7 cellular contexts compared by ENCODE assay signal in genomic region chr19:7637374-7638256, GRCh38. TPM values are rescaled to one million over a fixed set of nuclear protein-coding genes. Genes with fewer than 3 reads are reported as not detected.
A peak's percentile ranks its signal among the peaks of the same experiment; 100 is the strongest.
DNase-seq lines count a peak whose midpoint lies in the region; ATAC-seq, FAIRE-seq and TF ChIP-seq lines count a peak whose summit lies in the region.

No MANE protein-coding gene starts in this region.

- DNase-seq in astrocyte (ENCODE audit: low read depth): no peak
- DNase-seq in kidney: peak; percentile 85
- no peak for DNase-seq in NCI-H2029 (lab: John Stamatoyannopoulos, UW)
- DNase-seq in NCI-H1105 (lab: John Stamatoyannopoulos, UW): no peak

- peaks cover 7% of the 10 kb centered on the region for H3K27me3 Mint-ChIP-seq in astrocyte (ENCODE audit: low read depth, unreplicated experiment)

- H3K27ac Mint-ChIP-seq in astrocyte (ENCODE audit: unreplicated experiment): peak overlapping the region; percentile 66

- FAIRE-seq in astrocyte (lab: Jason Lieb, UNC): no peak
- FAIRE-seq in kidney (lab: Jason Lieb, UNC): no peak

- peak overlapping the region; percentile 71 for H3K9ac ChIP-seq in HUES64 (ENCODE audit: low read depth, low read length)
- no peak overlapping the region for H3K9ac ChIP-seq in astrocyte (ENCODE audit: low read length)
- H3K9ac ChIP-seq in kidney (ENCODE audit: low read length in 2 of 2): peak overlapping the region in 1 of 2 donors; percentile 61

- H3K9me3 ChIP-seq in HUES64 (ENCODE audit: insufficient read depth, low read depth, low read length) (no peaks in the 10 kb centered on the region), astrocyte (ENCODE audit: insufficient read depth, low read depth, low read length) (peaks cover 5% of the 10 kb centered on the region), kidney (ENCODE audit: control insufficient read depth in 1 of 2, low read length in 2 of 2) (no peaks in the 10 kb centered on the region), thymus (ENCODE audit: control insufficient read depth) (peaks cover 1% of the 10 kb centered on the region)

- H3K9me3 Mint-ChIP-seq in astrocyte (ENCODE audit: unreplicated experiment): no peaks in the 10 kb centered on the region

- H3K4me3 ChIP-seq in HUES64 (ENCODE audit: low read length) (peak overlapping the region; percentile 82), astrocyte (ENCODE audit: insufficient read depth, low read depth, low read length) (no peak overlapping the region), kidney (ENCODE audit: low read length in 2 of 2) (peak overlapping the region; percentile 75 to 78), thymus (ENCODE audit: low read length) (peak overlapping the region; percentile 86)

- peak; percentile 17 for ATAC-seq in GM19035 (IDR thresholded peaks at IDR 0.05; ENCODE audit: unreplicated experiment)

- peaks cover 22% of the 10 kb centered on the region for H3K27me3 ChIP-seq in HUES64 (ENCODE audit: insufficient read depth, low read length)
- H3K27me3 ChIP-seq in astrocyte (ENCODE audit: insufficient read depth, low read length): peaks cover 13% of the 10 kb centered on the region
- no peaks in the 10 kb centered on the region for H3K27me3 ChIP-seq in thymus (ENCODE audit: control insufficient read depth, insufficient read depth)

- no peaks in the 10 kb centered on the region for H3K36me3 ChIP-seq in HUES64 (ENCODE audit: insufficient read depth, low read length)
- H3K36me3 ChIP-seq in astrocyte (ENCODE audit: insufficient read depth, low read length): no peaks in the 10 kb centered on the region
- H3K36me3 ChIP-seq in kidney (ENCODE audit: control insufficient read depth in 1 of 2, insufficient read depth in 2 of 2, low read length in 2 of 2): peaks cover 0 to 10% of the 10 kb centered on the region in 2 donors
- H3K36me3 ChIP-seq in thymus (ENCODE audit: control insufficient read depth, insufficient read depth): peaks cover 34% of the 10 kb centered on the region

- WGBS in HUES64: 43% methylated on average over 29 of the region's 30 CpGs
- 51% methylated on average over 30 of the region's 30 CpGs for WGBS in thymus

- H3K4me1 ChIP-seq in HUES64 (ENCODE audit: insufficient read depth, low read length): no peaks in the 10 kb centered on the region
- H3K4me1 ChIP-seq in astrocyte (ENCODE audit: insufficient read depth, low read length): no peaks in the 10 kb centered on the region
- peaks cover 0 to 17% of the 10 kb centered on the region in 2 donors for H3K4me1 ChIP-seq in kidney (ENCODE audit: control insufficient read depth in 1 of 2, insufficient read depth in 1 of 2, low read depth in 1 of 2, low read length in 2 of 2)
- H3K4me1 ChIP-seq in thymus (ENCODE audit: control insufficient read depth, insufficient read depth, low read length): peaks cover 41% of the 10 kb centered on the region

- no peak for TF ChIP-seq CTCF in astrocyte (IDR thresholded peaks at IDR 0.05; ENCODE audit: insufficient read depth, low read depth, low read length)
- no peak for TF ChIP-seq CTCF in kidney (IDR thresholded peaks at IDR 0.05; ENCODE audit: borderline replicate concordance, extremely low read depth, insufficient read depth)

- H3K27ac ChIP-seq in HUES64 (ENCODE audit: low read depth, low read length) (peak overlapping the region; percentile 25; the same call in 1 of the 2 replicates), astrocyte (ENCODE audit: low read depth, low read length) (no peak overlapping the region), kidney (ENCODE audit: low read depth in 2 of 2, low read length in 2 of 2) (peak overlapping the region in 1 of 2 donors; percentile 65), thymus (ENCODE audit: low read depth) (peak overlapping the region; percentile 92)

- no peak overlapping the region for H2AFZ ChIP-seq in astrocyte (ENCODE audit: low read depth, low read length)

- no peaks in the 10 kb centered on the region for H3K4me1 Mint-ChIP-seq in astrocyte (ENCODE audit: low read depth, unreplicated experiment)

- no peaks in the 10 kb centered on the region for H4K20me1 ChIP-seq in astrocyte (ENCODE audit: insufficient read depth, low read length)

- peak overlapping the region; percentile 46 for H3K4me2 ChIP-seq in astrocyte (ENCODE audit: low read length)

- peak overlapping the region; percentile 83 for H3K4me3 Mint-ChIP-seq in astrocyte (ENCODE audit: unreplicated experiment)

- intact Hi-C loops in kidney (cut with DNase I): no loop called here

- peaks cover 1% of the 10 kb centered on the region for H3K36me3 Mint-ChIP-seq in astrocyte (ENCODE audit: low read depth, unreplicated experiment)

- H3K79me2 ChIP-seq in astrocyte (ENCODE audit: insufficient read depth, low read length): no peaks in the 10 kb centered on the region

RNA-seq across cellular contexts. Expression of gene STXBP2, which starts 0.7 kb away (rescaled TPM):
- polyA plus RNA-seq in HUES64 (2013, experiment 1 of 2): 33.4 TPM
- 34.7 TPM for polyA plus RNA-seq in HUES64 (2013, experiment 2 of 2)
- total RNA-seq in astrocyte: 48.6 and 49.6 TPM in 2 replicates
- 136 TPM for total RNA-seq in kidney
- polyA plus RNA-seq in kidney (ENCODE audit: insufficient read depth, low read depth, low replicate concordance): 74.8 TPM
- 140 TPM for polyA plus RNA-seq in thymus

RNA-seq across cellular contexts. Expression of gene PCP2, which starts 4.1 kb away (rescaled TPM):
- polyA plus RNA-seq in HUES64 (2013, experiment 1 of 2): not detected
- not detected for polyA plus RNA-seq in HUES64 (2013, experiment 2 of 2)
- total RNA-seq in astrocyte (not detected in 2 replicates), kidney (6.1 TPM)
- polyA plus RNA-seq in kidney (ENCODE audit: insufficient read depth, low read depth, low replicate concordance) (8.9 TPM), thymus (9.4 TPM)

RNA-seq across cellular contexts. Expression of gene PET100, which starts 8.0 kb away (rescaled TPM):
- 55.2 TPM for polyA plus RNA-seq in HUES64 (2013, experiment 1 of 2)
- 60.3 TPM for polyA plus RNA-seq in HUES64 (2013, experiment 2 of 2)
- total RNA-seq in astrocyte: 94.1 and 95.8 TPM in 2 replicates
- 112 TPM for total RNA-seq in kidney
- 181 TPM for polyA plus RNA-seq in kidney (ENCODE audit: insufficient read depth, low read depth, low replicate concordance)
- 216 TPM for polyA plus RNA-seq in thymus

RNA-seq across cellular contexts. Expression of gene XAB2, which starts 8.3 kb away (rescaled TPM):
- polyA plus RNA-seq in HUES64 (2013, experiment 1 of 2): 33.8 TPM
- 34.4 TPM for polyA plus RNA-seq in HUES64 (2013, experiment 2 of 2)
- total RNA-seq in astrocyte: 28.1 and 30.4 TPM in 2 replicates
- total RNA-seq in kidney: 44.4 TPM
- 34.2 TPM for polyA plus RNA-seq in kidney (ENCODE audit: insufficient read depth, low read depth, low replicate concordance)
- polyA plus RNA-seq in thymus: 60.6 TPM

RNA-seq across cellular contexts. Expression of gene RETN, which starts 31.2 kb away (rescaled TPM):
- not detected for polyA plus RNA-seq in HUES64 (2013, experiment 1 of 2)
- polyA plus RNA-seq in HUES64 (2013, experiment 2 of 2): not detected
- not detected in 2 replicates for total RNA-seq in astrocyte
- 1.1 TPM for total RNA-seq in kidney
- not detected for polyA plus RNA-seq in kidney (ENCODE audit: insufficient read depth, low read depth, low replicate concordance)
- 33.1 TPM for polyA plus RNA-seq in thymus
